In the genomic region with DNA sequence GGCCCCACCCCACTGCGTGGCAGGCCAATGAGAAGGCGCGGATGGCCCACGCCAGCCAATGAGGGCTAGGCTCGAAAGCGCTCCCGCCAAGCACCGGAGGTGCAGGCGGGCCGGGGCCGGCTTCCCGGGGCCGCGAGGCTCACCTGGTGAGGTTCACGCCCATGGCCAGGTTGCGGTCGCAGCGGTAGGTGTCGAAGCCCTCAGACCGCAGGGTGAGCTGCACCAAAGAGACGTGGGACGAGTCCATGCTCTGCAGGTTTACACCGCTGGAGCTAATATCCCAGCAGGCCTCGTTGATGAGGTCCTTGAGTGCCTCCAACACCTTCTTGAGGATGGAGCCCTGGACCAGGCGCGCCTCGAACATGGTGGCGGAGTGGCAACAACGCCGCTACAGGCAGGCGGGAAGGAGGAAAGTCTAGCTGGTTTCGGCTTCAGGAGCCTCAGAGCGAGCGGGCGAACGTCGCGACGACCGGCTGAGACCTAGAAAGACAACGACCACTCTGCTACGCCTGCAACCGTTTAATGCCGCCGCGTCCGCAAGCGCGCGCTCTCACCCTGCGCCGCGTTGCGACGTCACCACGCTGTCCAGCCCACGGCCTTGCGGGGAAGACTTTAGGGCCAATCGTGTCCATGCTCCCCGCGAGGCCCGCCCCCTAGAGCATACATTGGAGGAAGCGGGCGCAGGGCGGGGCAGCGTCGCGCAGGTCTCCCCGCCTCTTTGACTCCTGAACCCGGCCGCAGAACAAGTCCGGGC, we compare ENCODE assay signal across 1 cellular context.
A peak's percentile ranks its signal among the peaks of the same experiment; 100 is the strongest.
TF ChIP-seq lines count a peak whose summit lies in the region.

A gene (minus strand): TSS at position 524 of the 754 bp plus-strand sequence. CDS start 160 bp downstream, at position 364.

TF ChIP-seq in A549, 52 proteins besides CTCF, POLR2A, EP300 and RAD21 (continued from another document):
- no peak for TF ChIP-seq ZSCAN20 (CRISPR knock-in tag; IDR thresholded peaks at IDR 0.05)
- TF ChIP-seq, protein P1, sequence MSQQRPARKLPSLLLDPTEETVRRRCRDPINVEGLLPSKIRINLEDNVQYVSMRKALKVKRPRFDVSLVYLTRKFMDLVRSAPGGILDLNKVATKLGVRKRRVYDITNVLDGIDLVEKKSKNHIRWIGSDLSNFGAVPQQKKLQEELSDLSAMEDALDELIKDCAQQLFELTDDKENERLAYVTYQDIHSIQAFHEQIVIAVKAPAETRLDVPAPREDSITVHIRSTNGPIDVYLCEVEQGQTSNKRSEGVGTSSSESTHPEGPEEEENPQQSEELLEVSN (IDR thresholded peaks at IDR 0.05; ENCODE audit: borderline replicate concordance, low read depth) = peak; percentile 98
- TF ChIP-seq MYC (IDR thresholded peaks at IDR 0.05; ENCODE audit: borderline replicate concordance, low read length) = peak; percentile 30; the same call in 1 of the 2 replicates
- TF ChIP-seq KDM5A (IDR thresholded peaks at IDR 0.05) = peak; percentile 24; the same call in 1 of the 2 replicates
- peak; percentile 93 for TF ChIP-seq TFCP2L1 (CRISPR knock-in tag; IDR thresholded peaks at IDR 0.05)
- TF ChIP-seq, protein P2, sequence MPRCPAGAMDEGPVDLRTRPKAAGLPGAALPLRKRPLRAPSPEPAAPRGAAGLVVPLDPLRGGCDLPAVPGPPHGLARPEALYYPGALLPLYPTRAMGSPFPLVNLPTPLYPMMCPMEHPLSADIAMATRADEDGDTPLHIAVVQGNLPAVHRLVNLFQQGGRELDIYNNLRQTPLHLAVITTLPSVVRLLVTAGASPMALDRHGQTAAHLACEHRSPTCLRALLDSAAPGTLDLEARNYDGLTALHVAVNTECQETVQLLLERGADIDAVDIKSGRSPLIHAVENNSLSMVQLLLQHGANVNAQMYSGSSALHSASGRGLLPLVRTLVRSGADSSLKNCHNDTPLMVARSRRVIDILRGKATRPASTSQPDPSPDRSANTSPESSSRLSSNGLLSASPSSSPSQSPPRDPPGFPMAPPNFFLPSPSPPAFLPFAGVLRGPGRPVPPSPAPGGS (IDR thresholded peaks at IDR 0.05) = peak; percentile 98
- TF ChIP-seq RFX5 (IDR thresholded peaks at IDR 0.05) = peak; percentile 65; the same call in 1 of the 2 replicates
- TF ChIP-seq, protein P3, sequence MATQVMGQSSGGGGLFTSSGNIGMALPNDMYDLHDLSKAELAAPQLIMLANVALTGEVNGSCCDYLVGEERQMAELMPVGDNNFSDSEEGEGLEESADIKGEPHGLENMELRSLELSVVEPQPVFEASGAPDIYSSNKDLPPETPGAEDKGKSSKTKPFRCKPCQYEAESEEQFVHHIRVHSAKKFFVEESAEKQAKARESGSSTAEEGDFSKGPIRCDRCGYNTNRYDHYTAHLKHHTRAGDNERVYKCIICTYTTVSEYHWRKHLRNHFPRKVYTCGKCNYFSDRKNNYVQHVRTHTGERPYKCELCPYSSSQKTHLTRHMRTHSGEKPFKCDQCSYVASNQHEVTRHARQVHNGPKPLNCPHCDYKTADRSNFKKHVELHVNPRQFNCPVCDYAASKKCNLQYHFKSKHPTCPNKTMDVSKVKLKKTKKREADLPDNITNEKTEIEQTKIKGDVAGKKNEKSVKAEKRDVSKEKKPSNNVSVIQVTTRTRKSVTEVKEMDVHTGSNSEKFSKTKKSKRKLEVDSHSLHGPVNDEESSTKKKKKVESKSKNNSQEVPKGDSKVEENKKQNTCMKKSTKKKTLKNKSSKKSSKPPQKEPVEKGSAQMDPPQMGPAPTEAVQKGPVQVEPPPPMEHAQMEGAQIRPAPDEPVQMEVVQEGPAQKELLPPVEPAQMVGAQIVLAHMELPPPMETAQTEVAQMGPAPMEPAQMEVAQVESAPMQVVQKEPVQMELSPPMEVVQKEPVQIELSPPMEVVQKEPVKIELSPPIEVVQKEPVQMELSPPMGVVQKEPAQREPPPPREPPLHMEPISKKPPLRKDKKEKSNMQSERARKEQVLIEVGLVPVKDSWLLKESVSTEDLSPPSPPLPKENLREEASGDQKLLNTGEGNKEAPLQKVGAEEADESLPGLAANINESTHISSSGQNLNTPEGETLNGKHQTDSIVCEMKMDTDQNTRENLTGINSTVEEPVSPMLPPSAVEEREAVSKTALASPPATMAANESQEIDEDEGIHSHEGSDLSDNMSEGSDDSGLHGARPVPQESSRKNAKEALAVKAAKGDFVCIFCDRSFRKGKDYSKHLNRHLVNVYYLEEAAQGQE (IDR thresholded peaks at IDR 0.05) = 0 out of 2 replicates have a peak, but pooled peaks have one; percentile 13
- TF ChIP-seq FOSB (CRISPR knock-in tag; IDR thresholded peaks at IDR 0.05) = peak; percentile 70; the same call in 1 of the 2 replicates
- no peak for TF ChIP-seq KDM1A (IDR thresholded peaks at IDR 0.05; ENCODE audit: low read depth)
- TF ChIP-seq, protein P4, sequence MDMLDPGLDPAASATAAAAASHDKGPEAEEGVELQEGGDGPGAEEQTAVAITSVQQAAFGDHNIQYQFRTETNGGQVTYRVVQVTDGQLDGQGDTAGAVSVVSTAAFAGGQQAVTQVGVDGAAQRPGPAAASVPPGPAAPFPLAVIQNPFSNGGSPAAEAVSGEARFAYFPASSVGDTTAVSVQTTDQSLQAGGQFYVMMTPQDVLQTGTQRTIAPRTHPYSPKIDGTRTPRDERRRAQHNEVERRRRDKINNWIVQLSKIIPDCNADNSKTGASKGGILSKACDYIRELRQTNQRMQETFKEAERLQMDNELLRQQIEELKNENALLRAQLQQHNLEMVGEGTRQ (IDR thresholded peaks at IDR 0.05) = peak; percentile 30; the same call in 1 of the 2 replicates
- TF ChIP-seq PHF8 (IDR thresholded peaks at IDR 0.05; ENCODE audit: borderline replicate concordance, low read depth) = peak; percentile 92
- no peak for TF ChIP-seq NR3C1 (IDR thresholded peaks at IDR 0.05)
